Comparison of ENCODE assay signal across 30 cellular contexts in genomic region chr10:28479927-28480326, GRCh38.
"Had no signal": no experiment of that assay in that cellular context is flagged by ENCODE, and none has a peak within 500 bp of the region (broad histone marks: within the 10 kb centered on the region; RNA-seq: fewer than 3 reads in every experiment).

No MANE protein-coding gene starts in this region.

- H3K27ac ChIP-seq: colonic mucosa, gastrocnemius medialis, hepatocyte, ovary, prostate gland, thyroid gland, upper lobe of left lung, WERI-Rb-1 had no signal

- H3K4me1 Mint-ChIP-seq: natural killer cell; stimulated activated memory B cell treated with anti-CD40 and anti-IgM and Interleukin-4, amounts not matched to agents 10 μg/mL and 1 μg/mL and 100 μg/mL, for 72 hours; stimulated activated naive CD8-positive, alpha-beta T cell treated with anti-CD3 and anti-CD28 coated beads, Interleukin-15, amount 100 ng/mL, for 72 hours; T-helper 17 cell had no signal

- H3K79me2 ChIP-seq: hepatocyte had no signal

- H3K4me1 ChIP-seq: body of pancreas, colonic mucosa, gastrocnemius medialis, prostate gland, thyroid gland had no signal

- H3K27me3 ChIP-seq: body of pancreas, colonic mucosa, gastrocnemius medialis, hepatocyte, ovary, thyroid gland, upper lobe of left lung had no signal

- H3K9me3 ChIP-seq: body of pancreas, colonic mucosa, gastrocnemius medialis, ovary, prostate gland, thyroid gland, upper lobe of left lung had no signal

- H3K4me3 Mint-ChIP-seq: activated naive CD8-positive, alpha-beta T cell; effector memory CD8-positive, alpha-beta T cell; natural killer cell; stimulated activated memory B cell treated with anti-CD40 and anti-IgM and Interleukin-4, amounts not matched to agents 10 μg/mL and 1 μg/mL and 100 μg/mL, for 72 hours; stimulated activated naive CD8-positive, alpha-beta T cell treated with anti-CD3 and anti-CD28 coated beads, Interleukin-15, amount 100 ng/mL, for 72 hours; T-helper 17 cell had no signal

- H3K36me3 ChIP-seq: colonic mucosa, gastrocnemius medialis, ovary, prostate gland, thyroid gland, upper lobe of left lung, WERI-Rb-1 had no signal

- DNase-seq: activated CD4-positive, alpha-beta T cell treated with anti-CD3 and anti-CD28 coated beads for 48 hours; activated CD4-positive, alpha-beta T cell treated with anti-CD3 and anti-CD28 coated beads, Interleukin-2, amount 50 U/mL, for 48 hours; activated CD8-positive, alpha-beta memory T cell treated with anti-CD3 and anti-CD28 coated beads for 24 hours; activated effector memory CD4-positive, alpha-beta T cell treated with Interleukin-2 at 50 U/mL for 16 hours; activated naive CD4-positive, alpha-beta T cell treated with Interleukin-2 at 50 U/mL for 16 hours; aorta; colonic mucosa; effector memory CD8-positive, alpha-beta T cell; gastrocnemius medialis; kidney; left colon; mammary epithelial cell; midbrain; natural killer cell; ovary; stimulated activated CD4-positive, alpha-beta T cell treated with anti-CD3 and anti-CD28 coated beads, Interleukin-4, amount 100 ng/mL, for 4 hours; stimulated activated CD8-positive, alpha-beta memory T cell treated with anti-CD3 and anti-CD28 coated beads, Interleukin-4, amount 100 ng/mL, for 48 hours; stimulated activated naive CD8-positive, alpha-beta T cell treated with anti-CD3 and anti-CD28 coated beads, Interleukin-15, amount 100 ng/mL, for 72 hours; T-helper 17 cell; T1000; thyroid gland; upper lobe of left lung; WERI-Rb-1 had no signal

- H3K4me2 ChIP-seq: hepatocyte had no signal

- H2AFZ ChIP-seq: hepatocyte had no signal

- H3K27ac Mint-ChIP-seq: effector memory CD8-positive, alpha-beta T cell; natural killer cell; stimulated activated memory B cell treated with anti-CD40 and anti-IgM and Interleukin-4, amounts not matched to agents 10 μg/mL and 1 μg/mL and 100 μg/mL, for 72 hours; stimulated activated naive CD8-positive, alpha-beta T cell treated with anti-CD3 and anti-CD28 coated beads, Interleukin-15, amount 100 ng/mL, for 72 hours; T-helper 17 cell had no signal

- H3K36me3 Mint-ChIP-seq: natural killer cell; stimulated activated memory B cell treated with anti-CD40 and anti-IgM and Interleukin-4, amounts not matched to agents 10 μg/mL and 1 μg/mL and 100 μg/mL, for 72 hours had no signal

- ATAC-seq: activated CD4-positive, CD25-positive, alpha-beta regulatory T cell treated with anti-CD3 and anti-CD28 coated beads, Interleukin-2, amount 50 U/mL, for 24 hours; body of pancreas; effector memory CD8-positive, alpha-beta T cell; gastrocnemius medialis; left colon; natural killer cell; stimulated activated memory B cell treated with anti-CD40 and anti-IgM and Interleukin-4, amounts not matched to agents 10 μg/mL and 1 μg/mL and 100 μg/mL, for 72 hours; stimulated activated naive CD8-positive, alpha-beta T cell treated with anti-CD3 and anti-CD28 coated beads, Interleukin-15, amount 100 ng/mL, for 72 hours; T-helper 17 cell had no signal

- H3K9me3 Mint-ChIP-seq: effector memory CD8-positive, alpha-beta T cell; natural killer cell; stimulated activated naive CD8-positive, alpha-beta T cell treated with anti-CD3 and anti-CD28 coated beads, Interleukin-15, amount 100 ng/mL, for 72 hours had no signal

- H3K4me3 ChIP-seq: body of pancreas, colonic mucosa, gastrocnemius medialis, hepatocyte, ovary, prostate gland, skin epidermis, thyroid gland, upper lobe of left lung had no signal
